9 cellular contexts compared by ENCODE assay signal in the genomic region with DNA sequence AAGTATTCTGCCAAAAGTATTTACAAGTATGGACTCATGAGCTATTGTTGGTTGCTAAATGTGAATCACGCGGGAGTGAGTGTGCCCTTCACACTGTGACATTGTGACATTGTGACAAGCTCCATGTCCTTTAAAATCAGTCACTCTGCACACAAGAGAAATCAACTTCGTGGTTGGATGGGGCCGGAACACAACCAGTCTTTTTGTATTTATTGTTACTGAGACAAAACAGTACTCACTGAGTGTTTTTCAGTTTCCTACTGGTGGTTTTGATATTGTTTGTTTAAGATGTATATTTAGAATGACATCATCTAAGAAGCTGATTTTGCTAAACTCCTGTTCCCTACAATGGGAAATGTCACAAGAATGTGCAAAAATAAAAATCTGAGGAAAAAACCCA. TPM values are rescaled to one million over a fixed set of nuclear protein-coding genes. Genes with fewer than 3 reads are reported as not detected.
A peak's percentile ranks its signal among the peaks of the same experiment; 100 is the strongest.
DNase-seq lines count a peak whose midpoint lies in the region; ATAC-seq and FAIRE-seq lines count a peak whose summit lies in the region.
"Had no signal": no experiment of that assay in that cellular context is flagged by ENCODE, and none has a peak within 500 bp of the region (broad histone marks: within the 10 kb centered on the region; RNA-seq: fewer than 3 reads in every experiment).

No MANE protein-coding gene starts in this region.

- peak; percentile 51 for DNase-seq in medulla oblongata (ENCODE audit: extremely low spot score)
- DNase-seq in stimulated activated naive CD8-positive, alpha-beta T cell treated with anti-CD3 and anti-CD28 coated beads, Interleukin-15, Interleukin-2, amounts not matched to agents 100 U/mL and 50 U/mL, for 24 hours = no peak
- no peak for DNase-seq in posterior vena cava (ENCODE audit: low spot score)
- no peak for DNase-seq in RCC 7860 (ENCODE audit: low spot score)
- no peak for DNase-seq in NCI-H1092 treated with DMSO at 0.1 percent for 48 hours (lab: John Stamatoyannopoulos, UW)
- DNase-seq: stimulated activated CD8-positive, alpha-beta memory T cell treated with anti-CD3 and anti-CD28 coated beads, Interleukin-4, amount 100 ng/mL, for 48 hours had no signal

- intact Hi-C loops in posterior vena cava (cut with DNase I) = loop anchor here in 1 of 2 donors (1.0 kb wide), 1 partner anchor 32 kb away; no protein-coding TSS in a partner anchor

- no peak for FAIRE-seq in RCC 7860 (lab: Jason Lieb, UNC)

- ATAC-seq in GM18868 (IDR thresholded peaks at IDR 0.05; ENCODE audit: unreplicated experiment) (peak; percentile 96), GM21717 (IDR thresholded peaks at IDR 0.05; ENCODE audit: unreplicated experiment) (peak; percentile 91), HG03521 (IDR thresholded peaks at IDR 0.05; ENCODE audit: unreplicated experiment) (peak; percentile 48)
- no peak for ATAC-seq in stimulated activated naive CD8-positive, alpha-beta T cell treated with anti-CD3 and anti-CD28 coated beads, Interleukin-15, Interleukin-2, amounts not matched to agents 100 U/mL and 50 U/mL, for 24 hours

RNA-seq across cellular contexts. Expression of a gene that starts 30.3 kb away (rescaled TPM):
- 100 to 1,000 TPM; 447 to 863 TPM for total RNA-seq in posterior vena cava
